7 cellular contexts compared by ENCODE assay signal in genomic region chr19:13022111-13022858, GRCh38. TPM values are rescaled to one million over a fixed set of nuclear protein-coding genes. Genes with fewer than 3 reads are reported as not detected.
DNase-seq lines count a peak whose midpoint lies in the region; ATAC-seq and TF ChIP-seq lines count a peak whose summit lies in the region.

No MANE protein-coding gene starts in this region.

- H4K20me1 ChIP-seq in GM23248 (ENCODE audit: insufficient read depth) = no peaks in the 10 kb centered on the region
- H4K20me1 ChIP-seq in smooth muscle cell (ENCODE audit: low read depth) = peaks cover 76% of the 10 kb centered on the region

- H3K9me3 Mint-ChIP-seq in glutamatergic neuron (ENCODE audit: unreplicated experiment) = peaks cover 13% of the 10 kb centered on the region

- ATAC-seq in T-helper 17 cell = no peak

- peaks cover 50% of the 10 kb centered on the region for H3F3A ChIP-seq in GM23248 (ENCODE audit: insufficient read depth)
- H3F3A ChIP-seq in smooth muscle cell (ENCODE audit: low read depth) = no peaks in the 10 kb centered on the region

- no peaks in the 10 kb centered on the region for H3K9me2 ChIP-seq in GM23248 (ENCODE audit: insufficient read depth)

- H3K36me3 ChIP-seq in GM23248 (ENCODE audit: low read depth) = 0 out of 2 replicates have a peak, but pooled peaks cover 3% of the 10 kb centered on the region
- no peaks in the 10 kb centered on the region for H3K36me3 ChIP-seq in smooth muscle cell (ENCODE audit: low read depth)

- H3K36me3 Mint-ChIP-seq in T-helper 17 cell (ENCODE audit: low read depth) = peaks cover 13% of the 10 kb centered on the region
- no peaks in the 10 kb centered on the region for H3K36me3 Mint-ChIP-seq in glutamatergic neuron (ENCODE audit: unreplicated experiment)

- peak overlapping the region; percentile 98 for H3K9ac ChIP-seq in GM23248
- no peak overlapping the region for H3K9ac ChIP-seq in smooth muscle cell (ENCODE audit: low read depth)

- TF ChIP-seq CTCF in glutamatergic neuron (IDR thresholded peaks at IDR 0.05; ENCODE audit: partially characterized antibody, unreplicated experiment) = no peak
- no peak for TF ChIP-seq CTCF in smooth muscle cell (IDR thresholded peaks at IDR 0.05; ENCODE audit: borderline replicate concordance, insufficient read depth, poor library complexity, severe bottlenecking)

- H3K27me3 ChIP-seq in GM23248 (replicated peaks; ENCODE audit: insufficient read depth) = no peaks in the 10 kb centered on the region
- H3K27me3 ChIP-seq in smooth muscle cell (ENCODE audit: low read depth) = peaks cover 100% of the 10 kb centered on the region

- H3K4me1 Mint-ChIP-seq in T-helper 17 cell = peaks cover 24% of the 10 kb centered on the region
- peaks cover 39% of the 10 kb centered on the region for H3K4me1 Mint-ChIP-seq in glutamatergic neuron (ENCODE audit: low read depth, unreplicated experiment)

- no peak overlapping the region for H3K27ac Mint-ChIP-seq in T-helper 17 cell
- H3K27ac Mint-ChIP-seq in glutamatergic neuron (ENCODE audit: unreplicated experiment) = peak overlapping the region; percentile 3

- peak overlapping the region; percentile 80 for H3K4me3 Mint-ChIP-seq in T-helper 17 cell
- peak overlapping the region; percentile 60 for H3K4me3 Mint-ChIP-seq in glutamatergic neuron (ENCODE audit: unreplicated experiment)

- DNase-seq in GM23248 = peak; percentile 84
- no peak for DNase-seq in T-helper 17 cell
- no peak for DNase-seq in glutamatergic neuron
- no peak for DNase-seq in smooth muscle cell (lab: John Stamatoyannopoulos, UW; ENCODE audit: unreplicated experiment)
- no peak for DNase-seq in activated effector memory CD4-positive, alpha-beta T cell treated with Interleukin-2 at 50 U/mL for 16 hours
- no peak for DNase-seq in cortex of kidney (lab: John Stamatoyannopoulos, UW)
- no peak for DNase-seq in HPDE6-E6E7 (ENCODE audit: extremely low spot score)

- H3K4me1 ChIP-seq in GM23248 (ENCODE audit: insufficient read depth) = peaks cover 54% of the 10 kb centered on the region
- peaks cover 19% of the 10 kb centered on the region for H3K4me1 ChIP-seq in smooth muscle cell (ENCODE audit: low read depth)

- H3K4me2 ChIP-seq in GM23248 (ENCODE audit: unreplicated experiment) = peak overlapping the region; percentile 96
- peak overlapping the region; percentile 83 for H3K4me2 ChIP-seq in smooth muscle cell

- H2AFZ ChIP-seq in GM23248 (no peak overlapping the region), smooth muscle cell (ENCODE audit: low read depth) (no peak overlapping the region)

- WGBS in GM23248 (ENCODE audit: low coverage in 1 of 2, low lambda C conversion rate in 2 of 2, missing lambda C conversion rate in 2 of 2), 2 experiments = 2 to 5% methylated on average over 21 to 22 of the region's 22 CpGs
- WGBS in smooth muscle cell (ENCODE audit: low lambda C conversion rate) = 39% methylated on average over 21 of the region's 22 CpGs

- in situ Hi-C loops in GM23248 (cut with MboI) = no loop called here

- H3K4me3 ChIP-seq in GM23248 (peak overlapping the region; percentile 85), smooth muscle cell (peak overlapping the region; percentile 45)

- H3K9me3 ChIP-seq in GM23248 (ENCODE audit: low read depth) (no peaks in the 10 kb centered on the region), T-helper 17 cell (ENCODE audit: control insufficient read depth, low read length, poor library complexity, severe bottlenecking) (no peaks in the 10 kb centered on the region), smooth muscle cell (replicated peaks; ENCODE audit: low read depth) (no peaks in the 10 kb centered on the region)

- H3K79me2 ChIP-seq in GM23248 (ENCODE audit: insufficient read depth) (peaks cover 94% of the 10 kb centered on the region), smooth muscle cell (ENCODE audit: low read depth) (no peaks in the 10 kb centered on the region)

- H3K27me3 Mint-ChIP-seq in T-helper 17 cell = peaks cover 67% of the 10 kb centered on the region
- H3K27me3 Mint-ChIP-seq in glutamatergic neuron (ENCODE audit: unreplicated experiment) = peaks cover 39% of the 10 kb centered on the region

- peak overlapping the region; percentile 99 for H3K27ac ChIP-seq in GM23248
- H3K27ac ChIP-seq in smooth muscle cell (ENCODE audit: low read depth) = no peak overlapping the region

RNA-seq across cellular contexts. Expression of gene NFIX, which starts 27.0 kb away (rescaled TPM):
- 71.0 and 81.4 TPM in 2 replicates for total RNA-seq in GM23248 (2014; rRNA removed; shearing (Covaris generic))
- polyA plus RNA-seq in GM23248 (2016; fragmentation: Nextera tagmentation; extraction: Ambion mirVana) (59.2 and 60.8 TPM in 2 replicates), smooth muscle cell (1.8 and 1.9 TPM in 2 replicates)
- total RNA-seq in T-helper 17 cell (under 1 TPM; 0.75 to 0.86 TPM), glutamatergic neuron (ENCODE audit: unreplicated experiment) (2.4 TPM), smooth muscle cell (2.3 TPM in 2 replicates)

RNA-seq across cellular contexts. Expression of gene DAND5, which starts 52.9 kb away (rescaled TPM):
- total RNA-seq in GM23248 (2014; rRNA removed; shearing (Covaris generic)) = not detected in 2 replicates
- polyA plus RNA-seq in GM23248 (2016; fragmentation: Nextera tagmentation; extraction: Ambion mirVana) (not detected in 2 replicates), smooth muscle cell (0.18 TPM in 1 of 2 replicates, not detected in the other)
- total RNA-seq in T-helper 17 cell (not detected), glutamatergic neuron (ENCODE audit: unreplicated experiment) (0.44 TPM), smooth muscle cell (not detected in 2 replicates)

Comparison
In these comparisons a context has a peak if more than half of its experiments do, and no peak if none do; other contexts are left out.
1. RNA of gene NFIX, which starts 27.0 kb away (total RNA-seq): 71.0 to 81.4 TPM in GM23248; 2.4 TPM in glutamatergic neuron (single experiment), 2.3 TPM in smooth muscle cell and 0.75 to 0.86 TPM in T-helper 17 cell; every median in the first group is over 10 times any median in the second.